Comparison of ENCODE assay signal across 20 cellular contexts in genomic region chr7:152144557-152145245, GRCh38.
DNase-seq lines count a peak whose midpoint lies in the region; ATAC-seq, FAIRE-seq and TF ChIP-seq lines count a peak whose summit lies in the region.
"Had no signal": no experiment of that assay in that cellular context is flagged by ENCODE, and none has a peak within 500 bp of the region (broad histone marks: within the 10 kb centered on the region; RNA-seq: fewer than 3 reads in every experiment).

No MANE protein-coding gene starts in this region.

- ATAC-seq in T-cell (replicated peaks in 1 of 4), result peak; percentile 75 to 80 (median 79)
- ATAC-seq in GM12878, result no peak
- no peak for ATAC-seq in HG02623 (IDR thresholded peaks at IDR 0.05; ENCODE audit: unreplicated experiment)
- ATAC-seq in HG02759 (IDR thresholded peaks at IDR 0.05; ENCODE audit: unreplicated experiment), result no peak
- ATAC-seq: left cardiac atrium had no signal

- peaks cover 44% of the 10 kb centered on the region for H3K36me3 Mint-ChIP-seq in T-cell

- CTCF ChIA-PET in T-cell (lab: Charles Lee) (interaction anchor here in 1 of 2 donors (0.6 kb wide), 1 partner anchor 162 kb away, joined by 3 read pairs; no protein-coding TSS in a partner anchor), GM12878 (lab: Yijun Ruan, JAX) (interaction anchor here (1.3 to 2.4 kb wide), 2 partner anchors 8 to 20 kb away, joined by 5 to 6 read pairs; no protein-coding TSS in a partner anchor)

- H3K4me1 ChIP-seq in GM12878 (ENCODE audit: control insufficient read depth, insufficient read depth, low read length) (no peaks in the 10 kb centered on the region), neutrophil (ENCODE audit: control insufficient read depth in 1 of 2, insufficient read depth in 1 of 2, low read depth in 1 of 2, low read length in 1 of 2) (no peaks in the 10 kb centered on the region)
- H3K4me1 ChIP-seq: SJCRH30 had no signal

- H3K27ac ChIP-seq in GM12878 (ENCODE audit: control insufficient read depth, insufficient read depth) (no peak overlapping the region), neutrophil (peak overlapping the region; percentile 15)
- H3K27ac ChIP-seq: ovary, sigmoid colon, SJCRH30 had no signal

- RAD21 ChIA-PET in GM12878 (lab: Charles Lee; ENCODE audit: unreplicated experiment), result no interaction called here

- 92% methylated on average over 12 of the region's 12 CpGs for WGBS in GM12878 (ENCODE audit: insufficient coverage, insufficient replicate concordance, low lambda C conversion rate, missing lambda C conversion rate)

- POLR2A ChIA-PET in T-cell (lab: Charles Lee) (no interaction called here), GM12878 (lab: Charles Lee) (no interaction called here)

- SMC1A ChIA-PET in GM12878 (lab: Charles Lee; ENCODE audit: uncharacterized antibody, unreplicated experiment), result interaction anchor here (0.9 to 3.1 kb wide), 3 partner anchors 9 to 14 kb away, joined by 3 to 8 read pairs (median 7); no protein-coding TSS in a partner anchor

- no peaks in the 10 kb centered on the region for H3K9me3 ChIP-seq in GM12878 (replicated peaks; ENCODE audit: control insufficient read depth, insufficient read depth, low read length)
- no peaks in the 10 kb centered on the region for H3K9me3 ChIP-seq in neutrophil
- H3K9me3 ChIP-seq: ovary, sigmoid colon, SJCRH30 had no signal

- no peaks in the 10 kb centered on the region for H3K27me3 Mint-ChIP-seq in T-cell

- H3K9me3 Mint-ChIP-seq in T-cell, result no peaks in the 10 kb centered on the region

- H4K20me1 ChIP-seq in GM12878 (ENCODE audit: control insufficient read depth, insufficient read depth), result no peaks in the 10 kb centered on the region

- H3K9ac ChIP-seq in GM12878 (ENCODE audit: control insufficient read depth, insufficient read depth, low read length), result no peak overlapping the region

- no peak overlapping the region for H3K4me3 ChIP-seq in GM12878
- no peak overlapping the region for H3K4me3 ChIP-seq in neutrophil (ENCODE audit: low read depth in 1 of 2, low read length in 1 of 2)
- H3K4me3 ChIP-seq: ovary, sigmoid colon, SJCRH30 had no signal

- H3K27me3 ChIP-seq in GM12878 (replicated peaks in 1 of 2; ENCODE audit: control insufficient read depth in 2 of 2, insufficient read depth in 2 of 2, low read length in 1 of 2) (no peaks in the 10 kb centered on the region), neutrophil (no peaks in the 10 kb centered on the region)
- H3K27me3 ChIP-seq: ovary, sigmoid colon, SJCRH30 had no signal

- TSS peak; percentile 4 for BruUV-seq in GM12878 (replicated peaks; lab: Mats Ljungman, UMichigan)

- H3K4me2 ChIP-seq in GM12878 (ENCODE audit: control insufficient read depth, insufficient read depth), result no peak overlapping the region

- DNase-seq in activated CD4-positive, alpha-beta T cell treated with anti-CD3 and anti-CD28 coated beads for 48 hours, result peak; percentile 36
- DNase-seq in activated CD4-positive, alpha-beta T cell treated with anti-CD3 and anti-CD28 coated beads for 4 hours, result no peak
- DNase-seq in T-cell (peak in 14 of 34 experiments; percentile 7 to 45 (median 22)), GM12878 (ENCODE audit: low read depth, low spot score) (no peak), NAMALWA (ENCODE audit: low spot score) (no peak)
- DNase-seq: amygdala, cerebellar nuclear complex, hypothalamus, left cardiac atrium, NCI-H187 treated with DMSO at 0.1 percent for 48 hours, ovary, sigmoid colon, SJCRH30 had no signal

- peak overlapping the region; percentile 5 to 73 (median 28) for H3K4me3 Mint-ChIP-seq in T-cell
- H3K4me3 Mint-ChIP-seq: CD14-positive monocyte had no signal

- peaks cover 47 to 52% (median 52%) of the 10 kb centered on the region in 3 donors for H3K4me1 Mint-ChIP-seq in T-cell
- H3K4me1 Mint-ChIP-seq: CD14-positive monocyte had no signal

- H3K79me2 ChIP-seq in GM12878 (ENCODE audit: control insufficient read depth, insufficient read depth, low read length), result no peaks in the 10 kb centered on the region

- in situ Hi-C loops in GM12878 (cut with MboI), result no loop called here

- no peak overlapping the region for H2AFZ ChIP-seq in GM12878 (ENCODE audit: control insufficient read depth, low read depth, low read length)

- peak overlapping the region; percentile 86 to 88 for H3K27ac Mint-ChIP-seq in T-cell

- TF ChIP-seq POLR2A in GM12878 (IDR thresholded peaks at IDR 0.05; ENCODE audit: low read depth, low read length), result no peak

- TF ChIP-seq CTCF in GM12878 (IDR thresholded peaks at IDR 0.05 in 2 of 3, conservative IDR thresholded peaks at IDR 0.05 in 1 of 3; ENCODE audit: control insufficient read depth in 2 of 3, extremely low read depth in 1 of 3, insufficient read depth in 1 of 3, low read depth in 3 of 3, low read length in 3 of 3) (no peak), neutrophil (IDR thresholded peaks at IDR 0.05) (no peak)

- no peak for FAIRE-seq in GM12878 (lab: Jason Lieb, UNC)
- FAIRE-seq: A204.1, GM19239, TTC549 had no signal

- H3K36me3 ChIP-seq in GM12878 (ENCODE audit: control insufficient read depth in 2 of 2, insufficient read depth in 2 of 2, low read length in 1 of 2) (peaks cover 14 to 53% of the 10 kb centered on the region in 2 experiments), neutrophil (peaks cover 100% of the 10 kb centered on the region)
- H3K36me3 ChIP-seq: ovary had no signal

- no peak for TF ChIP-seq RAD21 in GM12878 (IDR thresholded peaks at IDR 0.05; ENCODE audit: insufficient read depth, low read depth, low read length)

- TF ChIP-seq EP300 in GM12878 (IDR thresholded peaks at IDR 0.05; ENCODE audit: borderline replicate concordance in 1 of 2, control insufficient read depth in 1 of 2, low read depth in 2 of 2, low read length in 2 of 2), result no peak

- intact Hi-C loops in GM12878 (cut with micrococcal nuclease; ENCODE audit: unreplicated experiment), result no loop called here

TF ChIP-seq in GM12878, 131 proteins besides CTCF, POLR2A, EP300 and RAD21:
- TF ChIP-seq RUNX3 (IDR thresholded peaks at IDR 0.05; ENCODE audit: low read length) (no peak), ATF3 (IDR thresholded peaks at IDR 0.05; ENCODE audit: borderline replicate concordance, extremely low read depth, low read depth, low read length) (no peak), POLR2AphosphoS2 (IDR thresholded peaks at IDR 0.05; ENCODE audit: low read depth, low read length) (no peak), SREBF2 (IDR thresholded peaks at IDR 0.05; ENCODE audit: low read length) (no peak), SMAD1 (IDR thresholded peaks at IDR 0.05; ENCODE audit: low read depth, partially characterized antibody) (no peak), CHD4 (IDR thresholded peaks at IDR 0.05) (no peak), YY1 (IDR thresholded peaks at IDR 0.05; ENCODE audit: low read depth, low read length) (no peak), NFIC (IDR thresholded peaks at IDR 0.05; ENCODE audit: low read depth, low read length) (no peak), WRNIP1 (IDR thresholded peaks at IDR 0.05; ENCODE audit: borderline replicate concordance, low read depth, low read length) (no peak), BCL11A (IDR thresholded peaks at IDR 0.05; ENCODE audit: low read depth, low read length) (no peak), BCL3 (IDR thresholded peaks at IDR 0.05; ENCODE audit: borderline replicate concordance, insufficient read depth, low read depth, low read length, poor library complexity, severe bottlenecking) (no peak), STAT1 (conservative IDR thresholded peaks at IDR 0.05) (no peak)

Comparison
In these comparisons a context has a peak if more than half of its experiments do, and no peak if none do; other contexts are left out.
1. ATAC-seq: peak in T-cell (4 of 4); none in GM12878 (single experiment), HG02623 (single experiment) and HG02759 (single experiment).